ENCODE assay signal across 14 cellular contexts in genomic region chr3:98968347-98968746, GRCh38.
"Had no signal": no experiment of that assay in that cellular context is flagged by ENCODE, and none has a peak within 500 bp of the region (broad histone marks: within the 10 kb centered on the region; RNA-seq: fewer than 3 reads in every experiment).

No MANE protein-coding gene starts in this region.

- ATAC-seq: effector memory CD8-positive, alpha-beta T cell; heart left ventricle; natural killer cell; right cardiac atrium had no signal

- H3K27ac ChIP-seq: heart left ventricle, ovary had no signal

- H3K27me3 ChIP-seq: heart left ventricle, ovary had no signal

- DNase-seq: effector memory CD8-positive, alpha-beta T cell; erythroblast; foreskin melanocyte; heart left ventricle; hippocampal formation; kidney glomerular epithelial cell; natural killer cell; ovary; right cardiac atrium; small intestine; stimulated activated CD4-positive, alpha-beta T cell treated with anti-CD3 and anti-CD28 coated beads, Interleukin-2, amount 100 ng/mL, for 48 hours; stimulated activated naive CD4-positive, alpha-beta T cell treated with Interleukin-2 at 50 U/mL for 16 hours had no signal

- H3K36me3 ChIP-seq: heart left ventricle, ovary had no signal

- FAIRE-seq: colon, small intestine, urothelium cell line had no signal

- H3K4me3 ChIP-seq: heart left ventricle, ovary had no signal

- H3K9me3 ChIP-seq: heart left ventricle, ovary had no signal
